8 cellular contexts compared by ENCODE assay signal in genomic region chr19:39400997-39401548, GRCh38. TPM values are rescaled to one million over a fixed set of nuclear protein-coding genes. Genes with fewer than 3 reads are reported as not detected.
A peak's percentile ranks its signal among the peaks of the same experiment; 100 is the strongest.
DNase-seq lines count a peak whose midpoint lies in the region; ATAC-seq and TF ChIP-seq lines count a peak whose summit lies in the region.

No MANE protein-coding gene starts in this region.

- H3K27ac ChIP-seq in PC-3 (ENCODE audit: low read length) (peak overlapping the region; percentile 97; the same call in 1 of the 2 replicates), esophagus (ENCODE audit: low read depth in 2 of 2, low read length in 1 of 2) (peak overlapping the region; percentile 97 to 100), skeletal muscle tissue (ENCODE audit: low read depth, low read length) (peak overlapping the region; percentile 100)

- no peak overlapping the region for H3K9ac ChIP-seq in PC-3 (ENCODE audit: low read length)
- peak overlapping the region in 2 of 3 donors; percentile 18 to 93 for H3K9ac ChIP-seq in skeletal muscle tissue (ENCODE audit: low read depth in 1 of 3, low read length in 3 of 3)

- H3K9me3 ChIP-seq in PC-3 (ENCODE audit: low read length) (no peaks in the 10 kb centered on the region), esophagus (ENCODE audit: control insufficient read depth in 2 of 2, insufficient read depth in 1 of 2, low read depth in 1 of 2, low read length in 1 of 2) (no peaks in the 10 kb centered on the region), skeletal muscle tissue (ENCODE audit: control insufficient read depth in 3 of 3, low read length in 3 of 3) (no peaks in the 10 kb centered on the region), HAP-1 (no peaks in the 10 kb centered on the region)

- POLR2A ChIA-PET in PC-3 (lab: Charles Lee; ENCODE audit: unreplicated experiment) = no interaction called here

- CTCF ChIA-PET in PC-3 (lab: Charles Lee) = no interaction called here

- H3K4me2 ChIP-seq in PC-3 (ENCODE audit: low read length) = no peak overlapping the region

- intact Hi-C loops in PC-3 (cut with micrococcal nuclease) (no loop called here), left colon (cut with DNase I, micrococcal nuclease) (no loop called here)

- no peak overlapping the region for H3K4me3 ChIP-seq in PC-3 (ENCODE audit: low read length)
- no peak overlapping the region for H3K4me3 ChIP-seq in esophagus (ENCODE audit: low read depth in 1 of 2, low read length in 2 of 2)
- peak overlapping the region in 1 of 3 donors; percentile 22 for H3K4me3 ChIP-seq in skeletal muscle tissue (ENCODE audit: low read length in 3 of 3)
- no peak overlapping the region for H3K4me3 ChIP-seq in HAP-1

- no peaks in the 10 kb centered on the region for H4K20me1 ChIP-seq in PC-3 (ENCODE audit: low read length)

- H3F3A ChIP-seq in PC-3 (ENCODE audit: low read length, unreplicated experiment) = no peaks in the 10 kb centered on the region

- no TSS peak for BruUV-seq in PC-3 (replicated peaks; lab: Mats Ljungman, UMichigan)

- ATAC-seq in GM18870 (IDR thresholded peaks at IDR 0.05; ENCODE audit: unreplicated experiment) = peak; percentile 3
- ATAC-seq in PC-3 = no peak
- ATAC-seq in left colon = no peak

- in situ Hi-C loops in HAP-1 (cut with MboI; ENCODE audit: low sequenced_read_pairs) = no loop called here

- no peaks in the 10 kb centered on the region for H3K36me3 ChIP-seq in PC-3 (ENCODE audit: low read depth, low read length)
- peaks cover 0 to 4% of the 10 kb centered on the region in 2 donors for H3K36me3 ChIP-seq in esophagus (ENCODE audit: control insufficient read depth in 2 of 2, insufficient read depth in 2 of 2, low read length in 1 of 2)
- H3K36me3 ChIP-seq in skeletal muscle tissue (ENCODE audit: control insufficient read depth in 3 of 3, insufficient read depth in 3 of 3, low read length in 3 of 3) = peaks cover 0 to 5% (median 4%) of the 10 kb centered on the region in 3 donors
- peaks cover 11% of the 10 kb centered on the region for H3K36me3 ChIP-seq in HAP-1 (replicated peaks)

- DNase-seq in PC-3 (no peak), anterior cingulate cortex (lab: John Stamatoyannopoulos, UW) (no peak), DMS53 treated with DMSO at 0.1 percent for 48 hours (lab: John Stamatoyannopoulos, UW; ENCODE audit: unreplicated experiment) (no peak), HAP-1 (ENCODE audit: low spot score in 2 of 2) (no peak), left colon (no peak)

- TF ChIP-seq CTCF in PC-3 (conservative IDR thresholded peaks at IDR 0.05; ENCODE audit: low read depth, low read length) = no peak

- no peaks in the 10 kb centered on the region for H3K9me2 ChIP-seq in PC-3 (replicated peaks; ENCODE audit: low read length)

- no peaks in the 10 kb centered on the region for H3K27me3 ChIP-seq in PC-3 (ENCODE audit: low read length)
- H3K27me3 ChIP-seq in esophagus (ENCODE audit: control insufficient read depth in 1 of 2, insufficient read depth in 2 of 2, low read length in 2 of 2) = no peaks in the 10 kb centered on the region
- no peaks in the 10 kb centered on the region for H3K27me3 ChIP-seq in skeletal muscle tissue (ENCODE audit: control insufficient read depth in 3 of 3, insufficient read depth in 3 of 3, low read length in 3 of 3)
- H3K27me3 ChIP-seq in HAP-1 (ENCODE audit: low read depth) = no peaks in the 10 kb centered on the region

- 45 to 63% methylated on average over 6 of the region's 6 CpGs for WGBS in esophagus, 2 donors

- H2AFZ ChIP-seq in PC-3 (ENCODE audit: low read length) = no peak overlapping the region

- H3K79me2 ChIP-seq in PC-3 (ENCODE audit: low read length) = no peaks in the 10 kb centered on the region

- H3K4me1 ChIP-seq in PC-3 (ENCODE audit: insufficient read depth, low read length) (peaks cover 45% of the 10 kb centered on the region), esophagus (ENCODE audit: control insufficient read depth in 2 of 2, insufficient read depth in 2 of 2, low read length in 1 of 2) (peaks cover 5 to 29% of the 10 kb centered on the region in 2 donors), skeletal muscle tissue (ENCODE audit: control insufficient read depth in 3 of 3, insufficient read depth in 3 of 3, low read length in 3 of 3) (peaks cover 33 to 48% (median 40%) of the 10 kb centered on the region in 3 donors), HAP-1 (peaks cover 14% of the 10 kb centered on the region)

RNA-seq across cellular contexts. Expression of gene ZFP36, which starts 5.6 kb away (rescaled TPM):
- total RNA-seq in PC-3 (2014; rRNA removed) = 32.7 and 68.4 TPM in 2 replicates
- 100 to 1,000 TPM; 249 to 382 TPM for polyA plus RNA-seq in esophagus
- 3.1 TPM for total RNA-seq in skeletal muscle tissue
- 100 to 1,000 TPM; 152 to 391 TPM for total RNA-seq in left colon

RNA-seq across cellular contexts. Expression of gene MED29, which starts 9.9 kb away (rescaled TPM):
- total RNA-seq in PC-3 (2014; rRNA removed) = 17.0 and 30.1 TPM in 2 replicates
- 10 to 100 TPM; 15.6 to 22.7 TPM for polyA plus RNA-seq in esophagus
- total RNA-seq in skeletal muscle tissue = 9.4 TPM
- total RNA-seq in left colon = 10 to 100 TPM; 30.4 to 32.4 TPM

RNA-seq across cellular contexts. Expression of gene PAF1, which starts 10.2 kb away (rescaled TPM):
- total RNA-seq in PC-3 (2014; rRNA removed) = 50.7 and 56.6 TPM in 2 replicates
- 10 to 100 TPM; 41.8 to 43.0 TPM for polyA plus RNA-seq in esophagus
- total RNA-seq in skeletal muscle tissue = 25.1 TPM
- total RNA-seq in left colon = 10 to 100 TPM; 30.5 to 31.2 TPM

RNA-seq across cellular contexts. Expression of gene PLEKHG2, which starts 11.4 kb away (rescaled TPM):
- total RNA-seq in PC-3 (2014; rRNA removed) (8.3 and 10.6 TPM in 2 replicates), skeletal muscle tissue (15.7 TPM), left colon (1 to 10 TPM; 6.2 to 9.3 TPM)
- polyA plus RNA-seq in esophagus = 1 to 10 TPM; 3.8 to 9.2 TPM

RNA-seq across cellular contexts. Expression of gene RPS16, which starts 34.7 kb away (rescaled TPM):
- total RNA-seq in PC-3 (2014; rRNA removed) = 294 and 418 TPM in 2 replicates
- polyA plus RNA-seq in esophagus = 1,000 to 10,000 TPM; 1,628 to 3,096 TPM
- total RNA-seq in skeletal muscle tissue = 128 TPM
- total RNA-seq in left colon = 1,000 to 10,000 TPM; 1,556 to 1,578 TPM
